Comparison of ENCODE assay signal across 17 cellular contexts in genomic region chr9:37619806-37620205, GRCh38.
"Had no signal": no experiment of that assay in that cellular context is flagged by ENCODE, and none has a peak within 500 bp of the region (broad histone marks: within the 10 kb centered on the region; RNA-seq: fewer than 3 reads in every experiment).

No MANE protein-coding gene starts in this region.

- ATAC-seq: esophagus mucosa; heart left ventricle; left lobe of liver; mucosa of descending colon; psoas muscle; right lobe of liver; stimulated activated naive B cell treated with anti-CD40 and anti-IgM and Interleukin-4, amounts not matched to agents 10 μg/mL and 1 μg/mL and 100 μg/mL, for 72 hours; stimulated activated naive CD8-positive, alpha-beta T cell treated with anti-CD3 and anti-CD28 coated beads, Interleukin-15, amount 100 ng/mL, for 72 hours had no signal

- H3K9me3 Mint-ChIP-seq: stimulated activated naive B cell treated with anti-CD40 and anti-IgM and Interleukin-4, amounts not matched to agents 10 μg/mL and 1 μg/mL and 100 μg/mL, for 72 hours; stimulated activated naive CD8-positive, alpha-beta T cell treated with anti-CD3 and anti-CD28 coated beads, Interleukin-15, amount 100 ng/mL, for 72 hours had no signal

- H3K4me1 Mint-ChIP-seq: stimulated activated naive CD8-positive, alpha-beta T cell treated with anti-CD3 and anti-CD28 coated beads, Interleukin-15, amount 100 ng/mL, for 72 hours had no signal

- H3K27ac Mint-ChIP-seq: stimulated activated naive B cell treated with anti-CD40 and anti-IgM and Interleukin-4, amounts not matched to agents 10 μg/mL and 1 μg/mL and 100 μg/mL, for 72 hours; stimulated activated naive CD8-positive, alpha-beta T cell treated with anti-CD3 and anti-CD28 coated beads, Interleukin-15, amount 100 ng/mL, for 72 hours had no signal

- H3K36me3 Mint-ChIP-seq: stimulated activated naive B cell treated with anti-CD40 and anti-IgM and Interleukin-4, amounts not matched to agents 10 μg/mL and 1 μg/mL and 100 μg/mL, for 72 hours had no signal

- DNase-seq: cortex of kidney; dorsolateral prefrontal cortex; effector CD8-positive, alpha-beta T cell; heart left ventricle; hippocampal formation; mammary epithelial cell; mucosa of descending colon; psoas muscle; retina; right lobe of liver; stimulated activated CD4-positive, alpha-beta T cell treated with anti-CD3 and anti-CD28 coated beads, Interleukin-2, amount 100 ng/mL, for 24 hours; stimulated activated CD4-positive, alpha-beta T cell treated with anti-CD3 and anti-CD28 coated beads, Interleukin-4, amount 100 ng/mL, for 4 hours; stimulated activated naive B cell treated with anti-CD40 and anti-IgM and Interleukin-4, amounts not matched to agents 10 μg/mL and 1 μg/mL and 100 μg/mL, for 72 hours; stimulated activated naive CD8-positive, alpha-beta T cell treated with anti-CD3 and anti-CD28 coated beads, Interleukin-15, amount 100 ng/mL, for 72 hours; testis had no signal

- H3K4me3 Mint-ChIP-seq: stimulated activated naive B cell treated with anti-CD40 and anti-IgM and Interleukin-4, amounts not matched to agents 10 μg/mL and 1 μg/mL and 100 μg/mL, for 72 hours; stimulated activated naive CD8-positive, alpha-beta T cell treated with anti-CD3 and anti-CD28 coated beads, Interleukin-15, amount 100 ng/mL, for 72 hours had no signal

- H3K27me3 Mint-ChIP-seq: stimulated activated naive CD8-positive, alpha-beta T cell treated with anti-CD3 and anti-CD28 coated beads, Interleukin-15, amount 100 ng/mL, for 72 hours had no signal
